ENCODE assay signal across 2 cellular contexts in the genomic region with DNA sequence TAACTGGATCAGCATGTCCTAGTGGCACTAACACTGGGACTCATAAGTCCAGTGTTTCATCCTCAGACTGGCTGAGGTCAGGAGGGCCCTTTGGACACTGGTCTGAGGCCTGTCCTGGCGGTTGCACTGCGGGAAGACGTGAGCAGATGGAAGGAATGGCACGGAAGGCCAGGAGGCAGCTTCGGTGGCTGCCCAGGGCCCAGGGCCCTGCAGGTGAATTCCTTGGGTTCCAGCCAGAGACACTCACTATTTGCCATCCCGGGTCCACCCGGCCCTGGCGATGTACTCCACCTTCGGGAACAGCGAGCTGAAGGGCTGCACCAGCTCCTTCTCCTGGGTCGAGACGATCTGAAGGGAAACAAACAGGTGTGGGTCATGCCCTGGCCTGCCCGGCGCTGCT.
TF ChIP-seq lines count a peak whose summit lies in the region.

No MANE protein-coding gene starts in this region.

TF ChIP-seq in SK-N-SH, 30 proteins besides CTCF, POLR2A, EP300 and RAD21 (continued from another document):
- TF ChIP-seq, protein P1, sequence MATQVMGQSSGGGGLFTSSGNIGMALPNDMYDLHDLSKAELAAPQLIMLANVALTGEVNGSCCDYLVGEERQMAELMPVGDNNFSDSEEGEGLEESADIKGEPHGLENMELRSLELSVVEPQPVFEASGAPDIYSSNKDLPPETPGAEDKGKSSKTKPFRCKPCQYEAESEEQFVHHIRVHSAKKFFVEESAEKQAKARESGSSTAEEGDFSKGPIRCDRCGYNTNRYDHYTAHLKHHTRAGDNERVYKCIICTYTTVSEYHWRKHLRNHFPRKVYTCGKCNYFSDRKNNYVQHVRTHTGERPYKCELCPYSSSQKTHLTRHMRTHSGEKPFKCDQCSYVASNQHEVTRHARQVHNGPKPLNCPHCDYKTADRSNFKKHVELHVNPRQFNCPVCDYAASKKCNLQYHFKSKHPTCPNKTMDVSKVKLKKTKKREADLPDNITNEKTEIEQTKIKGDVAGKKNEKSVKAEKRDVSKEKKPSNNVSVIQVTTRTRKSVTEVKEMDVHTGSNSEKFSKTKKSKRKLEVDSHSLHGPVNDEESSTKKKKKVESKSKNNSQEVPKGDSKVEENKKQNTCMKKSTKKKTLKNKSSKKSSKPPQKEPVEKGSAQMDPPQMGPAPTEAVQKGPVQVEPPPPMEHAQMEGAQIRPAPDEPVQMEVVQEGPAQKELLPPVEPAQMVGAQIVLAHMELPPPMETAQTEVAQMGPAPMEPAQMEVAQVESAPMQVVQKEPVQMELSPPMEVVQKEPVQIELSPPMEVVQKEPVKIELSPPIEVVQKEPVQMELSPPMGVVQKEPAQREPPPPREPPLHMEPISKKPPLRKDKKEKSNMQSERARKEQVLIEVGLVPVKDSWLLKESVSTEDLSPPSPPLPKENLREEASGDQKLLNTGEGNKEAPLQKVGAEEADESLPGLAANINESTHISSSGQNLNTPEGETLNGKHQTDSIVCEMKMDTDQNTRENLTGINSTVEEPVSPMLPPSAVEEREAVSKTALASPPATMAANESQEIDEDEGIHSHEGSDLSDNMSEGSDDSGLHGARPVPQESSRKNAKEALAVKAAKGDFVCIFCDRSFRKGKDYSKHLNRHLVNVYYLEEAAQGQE (IDR thresholded peaks at IDR 0.05; ENCODE audit: low read depth, low read length) = no peak
- TF ChIP-seq, protein P2, sequence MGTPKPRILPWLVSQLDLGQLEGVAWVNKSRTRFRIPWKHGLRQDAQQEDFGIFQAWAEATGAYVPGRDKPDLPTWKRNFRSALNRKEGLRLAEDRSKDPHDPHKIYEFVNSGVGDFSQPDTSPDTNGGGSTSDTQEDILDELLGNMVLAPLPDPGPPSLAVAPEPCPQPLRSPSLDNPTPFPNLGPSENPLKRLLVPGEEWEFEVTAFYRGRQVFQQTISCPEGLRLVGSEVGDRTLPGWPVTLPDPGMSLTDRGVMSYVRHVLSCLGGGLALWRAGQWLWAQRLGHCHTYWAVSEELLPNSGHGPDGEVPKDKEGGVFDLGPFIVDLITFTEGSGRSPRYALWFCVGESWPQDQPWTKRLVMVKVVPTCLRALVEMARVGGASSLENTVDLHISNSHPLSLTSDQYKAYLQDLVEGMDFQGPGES (IDR thresholded peaks at IDR 0.05; ENCODE audit: low read depth, low read length) = no peak
- no peak for TF ChIP-seq FOSL2 (IDR thresholded peaks at IDR 0.05; ENCODE audit: borderline replicate concordance, low read depth)
- no peak for TF ChIP-seq ELF1 (IDR thresholded peaks at IDR 0.05)

TF ChIP-seq in SK-N-SH treated with all-trans-retinoic acid at 6 μM for 48 hours, 23 proteins besides CTCF, POLR2A, EP300 and RAD21 (continued from another document):
- TF ChIP-seq, protein P3, sequence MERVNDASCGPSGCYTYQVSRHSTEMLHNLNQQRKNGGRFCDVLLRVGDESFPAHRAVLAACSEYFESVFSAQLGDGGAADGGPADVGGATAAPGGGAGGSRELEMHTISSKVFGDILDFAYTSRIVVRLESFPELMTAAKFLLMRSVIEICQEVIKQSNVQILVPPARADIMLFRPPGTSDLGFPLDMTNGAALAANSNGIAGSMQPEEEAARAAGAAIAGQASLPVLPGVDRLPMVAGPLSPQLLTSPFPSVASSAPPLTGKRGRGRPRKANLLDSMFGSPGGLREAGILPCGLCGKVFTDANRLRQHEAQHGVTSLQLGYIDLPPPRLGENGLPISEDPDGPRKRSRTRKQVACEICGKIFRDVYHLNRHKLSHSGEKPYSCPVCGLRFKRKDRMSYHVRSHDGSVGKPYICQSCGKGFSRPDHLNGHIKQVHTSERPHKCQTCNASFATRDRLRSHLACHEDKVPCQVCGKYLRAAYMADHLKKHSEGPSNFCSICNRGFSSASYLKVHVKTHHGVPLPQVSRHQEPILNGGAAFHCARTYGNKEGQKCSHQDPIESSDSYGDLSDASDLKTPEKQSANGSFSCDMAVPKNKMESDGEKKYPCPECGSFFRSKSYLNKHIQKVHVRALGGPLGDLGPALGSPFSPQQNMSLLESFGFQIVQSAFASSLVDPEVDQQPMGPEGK (CRISPR knock-in tag; IDR thresholded peaks at IDR 0.05; ENCODE audit: borderline replicate concordance) = no peak
- no peak for TF ChIP-seq ZNF565 (CRISPR knock-in tag; conservative IDR thresholded peaks at IDR 0.05; ENCODE audit: low read depth)
- TF ChIP-seq, protein P4, sequence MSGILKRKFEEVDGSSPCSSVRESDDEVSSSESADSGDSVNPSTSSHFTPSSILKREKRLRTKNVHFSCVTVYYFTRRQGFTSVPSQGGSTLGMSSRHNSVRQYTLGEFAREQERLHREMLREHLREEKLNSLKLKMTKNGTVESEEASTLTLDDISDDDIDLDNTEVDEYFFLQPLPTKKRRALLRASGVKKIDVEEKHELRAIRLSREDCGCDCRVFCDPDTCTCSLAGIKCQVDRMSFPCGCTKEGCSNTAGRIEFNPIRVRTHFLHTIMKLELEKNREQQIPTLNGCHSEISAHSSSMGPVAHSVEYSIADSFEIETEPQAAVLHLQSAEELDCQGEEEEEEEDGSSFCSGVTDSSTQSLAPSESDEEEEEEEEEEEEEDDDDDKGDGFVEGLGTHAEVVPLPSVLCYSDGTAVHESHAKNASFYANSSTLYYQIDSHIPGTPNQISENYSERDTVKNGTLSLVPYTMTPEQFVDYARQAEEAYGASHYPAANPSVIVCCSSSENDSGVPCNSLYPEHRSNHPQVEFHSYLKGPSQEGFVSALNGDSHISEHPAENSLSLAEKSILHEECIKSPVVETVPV (CRISPR knock-in tag; IDR thresholded peaks at IDR 0.05) = no peak
- no peak for TF ChIP-seq ARNTL (CRISPR knock-in tag; IDR thresholded peaks at IDR 0.05; ENCODE audit: borderline replicate concordance, low read depth)
- TF ChIP-seq, protein P5, sequence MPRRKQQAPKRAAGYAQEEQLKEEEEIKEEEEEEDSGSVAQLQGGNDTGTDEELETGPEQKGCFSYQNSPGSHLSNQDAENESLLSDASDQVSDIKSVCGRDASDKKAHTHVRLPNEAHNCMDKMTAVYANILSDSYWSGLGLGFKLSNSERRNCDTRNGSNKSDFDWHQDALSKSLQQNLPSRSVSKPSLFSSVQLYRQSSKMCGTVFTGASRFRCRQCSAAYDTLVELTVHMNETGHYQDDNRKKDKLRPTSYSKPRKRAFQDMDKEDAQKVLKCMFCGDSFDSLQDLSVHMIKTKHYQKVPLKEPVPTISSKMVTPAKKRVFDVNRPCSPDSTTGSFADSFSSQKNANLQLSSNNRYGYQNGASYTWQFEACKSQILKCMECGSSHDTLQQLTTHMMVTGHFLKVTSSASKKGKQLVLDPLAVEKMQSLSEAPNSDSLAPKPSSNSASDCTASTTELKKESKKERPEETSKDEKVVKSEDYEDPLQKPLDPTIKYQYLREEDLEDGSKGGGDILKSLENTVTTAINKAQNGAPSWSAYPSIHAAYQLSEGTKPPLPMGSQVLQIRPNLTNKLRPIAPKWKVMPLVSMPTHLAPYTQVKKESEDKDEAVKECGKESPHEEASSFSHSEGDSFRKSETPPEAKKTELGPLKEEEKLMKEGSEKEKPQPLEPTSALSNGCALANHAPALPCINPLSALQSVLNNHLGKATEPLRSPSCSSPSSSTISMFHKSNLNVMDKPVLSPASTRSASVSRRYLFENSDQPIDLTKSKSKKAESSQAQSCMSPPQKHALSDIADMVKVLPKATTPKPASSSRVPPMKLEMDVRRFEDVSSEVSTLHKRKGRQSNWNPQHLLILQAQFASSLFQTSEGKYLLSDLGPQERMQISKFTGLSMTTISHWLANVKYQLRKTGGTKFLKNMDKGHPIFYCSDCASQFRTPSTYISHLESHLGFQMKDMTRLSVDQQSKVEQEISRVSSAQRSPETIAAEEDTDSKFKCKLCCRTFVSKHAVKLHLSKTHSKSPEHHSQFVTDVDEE (CRISPR knock-in tag; IDR thresholded peaks at IDR 0.05) = no peak
- TF ChIP-seq ESRRG (CRISPR knock-in tag; IDR thresholded peaks at IDR 0.05) = no peak
- TF ChIP-seq ISL1 (CRISPR knock-in tag; IDR thresholded peaks at IDR 0.05) = no peak
- TF ChIP-seq GLIS3 (CRISPR knock-in tag; IDR thresholded peaks at IDR 0.05) = no peak
- no peak for TF ChIP-seq BACH2 (CRISPR knock-in tag; IDR thresholded peaks at IDR 0.05; ENCODE audit: borderline replicate concordance)
- no peak for TF ChIP-seq CSDC2 (CRISPR knock-in tag; IDR thresholded peaks at IDR 0.05)
- TF ChIP-seq OSR1 (CRISPR knock-in tag; IDR thresholded peaks at IDR 0.05) = no peak
TF ChIP-seq in SK-N-SH treated with all-trans-retinoic acid at 6 μM for 48 hours: peak in this region for 0.
